In the genomic region with DNA sequence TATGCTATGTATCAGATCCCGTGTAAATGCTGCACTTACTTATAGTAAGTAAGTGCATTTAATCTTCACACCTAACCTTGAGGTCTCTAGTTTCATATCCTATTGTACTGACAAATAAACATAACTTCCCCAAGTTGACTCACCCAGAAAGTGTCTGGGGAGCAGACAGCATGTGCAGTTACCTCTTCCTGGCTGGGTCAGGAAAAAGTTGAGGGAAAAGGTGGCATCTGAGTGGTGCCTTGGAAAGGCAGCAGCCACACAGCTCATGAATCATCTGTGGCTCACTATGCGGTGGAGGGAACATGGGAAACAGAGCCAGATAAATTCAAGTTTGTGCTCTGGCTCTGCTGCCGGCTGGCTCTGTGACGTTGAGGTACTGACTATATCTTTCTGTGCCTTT, we compare ENCODE assay signal across 16 cellular contexts.
DNase-seq lines count a peak whose midpoint lies in the region; ATAC-seq and FAIRE-seq lines count a peak whose summit lies in the region.
"Had no signal": no experiment of that assay in that cellular context is flagged by ENCODE, and none has a peak within 500 bp of the region (broad histone marks: within the 10 kb centered on the region; RNA-seq: fewer than 3 reads in every experiment).

No MANE protein-coding gene starts in this region.

- no peak overlapping the region for H3K4me3 ChIP-seq in skeletal muscle cell (ENCODE audit: low read depth, low read length)
- H3K4me3 ChIP-seq: suprapubic skin had no signal

- ATAC-seq in esophagus mucosa = peak; percentile 52
- ATAC-seq: activated CD8-positive, alpha-beta memory T cell treated with anti-CD3 and anti-CD28 coated beads, Interleukin-2, amount 10 ng/mL, durations not matched to agents 7 days and 5 days; left cardiac atrium had no signal

- peak; percentile 90 for FAIRE-seq in RCC 7860 (lab: Jason Lieb, UNC)

- peak; percentile 67 for DNase-seq in GM03348 (ENCODE audit: low spot score)
- DNase-seq in RCC 7860 (ENCODE audit: low spot score) = peak; percentile 84
- peak; percentile 75 for DNase-seq in skeletal muscle cell (ENCODE audit: low read depth)
- no peak for DNase-seq in NCI-H345 (lab: John Stamatoyannopoulos, UW)
- DNase-seq in germinal center (ENCODE audit: low spot score) = no peak
- no peak for DNase-seq in activated CD4-positive, alpha-beta T cell treated with anti-CD3 and anti-CD28 coated beads, Interleukin-2, amount 50 U/mL, for 48 hours
- DNase-seq: activated CD8-positive, alpha-beta memory T cell treated with anti-CD3 and anti-CD28 coated beads, Interleukin-2, amount 10 ng/mL, durations not matched to agents 7 days and 5 days; activated naive CD4-positive, alpha-beta T cell treated with Interleukin-2 at 50 U/mL for 16 hours; GF-D8; head of caudate nucleus; left cardiac atrium; NCI-H1105 treated with DMSO at 0.1 percent for 48 hours; posterior cingulate gyrus; WERI-Rb-1 had no signal

Comparison
In these comparisons a context has a peak if more than half of its experiments do, and no peak if none do; other contexts are left out.
1. DNase-seq: peak in GM03348 (single experiment), RCC 7860 (single experiment) and skeletal muscle cell (single experiment); none in NCI-H345 (single experiment), germinal center (single experiment) and activated CD4-positive, alpha-beta T cell treated with anti-CD3 and anti-CD28 coated beads, Interleukin-2, amount 50 U/mL, for 48 hours (0 of 2).